Comparison of ENCODE assay signal across 9 cellular contexts in genomic region chr11:35173011-35173511, GRCh38. TPM values are rescaled to one million over a fixed set of nuclear protein-coding genes. Genes with fewer than 3 reads are reported as not detected.
A peak's percentile ranks its signal among the peaks of the same experiment; 100 is the strongest.
DNase-seq lines count a peak whose midpoint lies in the region; ATAC-seq lines count a peak whose summit lies in the region.
"Had no signal": no experiment of that assay in that cellular context is flagged by ENCODE, and none has a peak within 500 bp of the region (broad histone marks: within the 10 kb centered on the region; RNA-seq: fewer than 3 reads in every experiment).

No MANE protein-coding gene starts in this region.

- H3K27me3 ChIP-seq in effector memory CD4-positive, alpha-beta T cell (replicated peaks; ENCODE audit: control insufficient read depth, insufficient read depth, low read length, poor library complexity, severe bottlenecking): no peaks in the 10 kb centered on the region

- peak overlapping the region; percentile 3 for H3K4me3 ChIP-seq in effector memory CD4-positive, alpha-beta T cell (ENCODE audit: insufficient read depth, low read depth, low read length, poor library complexity, severe bottlenecking)

- no peaks in the 10 kb centered on the region for H3K9me3 ChIP-seq in effector memory CD4-positive, alpha-beta T cell (ENCODE audit: control insufficient read depth, low read length)

- peak overlapping the region; percentile 54 for H3K4me3 Mint-ChIP-seq in activated CD4-positive, alpha-beta T cell treated with anti-CD3 and anti-CD28 coated beads, Interleukin-2, amount 10 ng/mL, durations not matched to agents 7 days and 5 days
- H3K4me3 Mint-ChIP-seq in stimulated activated naive B cell treated with anti-CD40 and anti-IgM and Interleukin-4, amounts not matched to agents 10 μg/mL and 1 μg/mL and 100 μg/mL, for 72 hours: peak overlapping the region; percentile 59 to 69

- peaks cover 95% of the 10 kb centered on the region for H3K4me1 Mint-ChIP-seq in activated CD4-positive, alpha-beta T cell treated with anti-CD3 and anti-CD28 coated beads, Interleukin-2, amount 10 ng/mL, durations not matched to agents 7 days and 5 days
- peaks cover 45 to 78% of the 10 kb centered on the region in 2 donors for H3K4me1 Mint-ChIP-seq in stimulated activated naive B cell treated with anti-CD40 and anti-IgM and Interleukin-4, amounts not matched to agents 10 μg/mL and 1 μg/mL and 100 μg/mL, for 72 hours

- H3K27me3 Mint-ChIP-seq in activated CD4-positive, alpha-beta T cell treated with anti-CD3 and anti-CD28 coated beads, Interleukin-2, amount 10 ng/mL, durations not matched to agents 7 days and 5 days: no peaks in the 10 kb centered on the region
- H3K27me3 Mint-ChIP-seq in stimulated activated naive B cell treated with anti-CD40 and anti-IgM and Interleukin-4, amounts not matched to agents 10 μg/mL and 1 μg/mL and 100 μg/mL, for 72 hours: no peaks in the 10 kb centered on the region

- peaks cover 8% of the 10 kb centered on the region for H3K9me3 Mint-ChIP-seq in activated CD4-positive, alpha-beta T cell treated with anti-CD3 and anti-CD28 coated beads, Interleukin-2, amount 10 ng/mL, durations not matched to agents 7 days and 5 days
- no peaks in the 10 kb centered on the region for H3K9me3 Mint-ChIP-seq in stimulated activated naive B cell treated with anti-CD40 and anti-IgM and Interleukin-4, amounts not matched to agents 10 μg/mL and 1 μg/mL and 100 μg/mL, for 72 hours

- peaks cover 81% of the 10 kb centered on the region for H3K36me3 Mint-ChIP-seq in activated CD4-positive, alpha-beta T cell treated with anti-CD3 and anti-CD28 coated beads, Interleukin-2, amount 10 ng/mL, durations not matched to agents 7 days and 5 days (ENCODE audit: low read depth)
- peaks cover 17 to 38% of the 10 kb centered on the region in 2 donors for H3K36me3 Mint-ChIP-seq in stimulated activated naive B cell treated with anti-CD40 and anti-IgM and Interleukin-4, amounts not matched to agents 10 μg/mL and 1 μg/mL and 100 μg/mL, for 72 hours

- ATAC-seq in HG03442 (IDR thresholded peaks at IDR 0.05; ENCODE audit: unreplicated experiment): peak; percentile 55
- ATAC-seq in stimulated activated naive B cell treated with anti-CD40 and anti-IgM and Interleukin-4, amounts not matched to agents 10 μg/mL and 1 μg/mL and 100 μg/mL, for 72 hours (replicated peaks): peak; percentile 80

- no peak for DNase-seq in activated CD4-positive, alpha-beta T cell treated with anti-CD3 and anti-CD28 coated beads, Interleukin-2, amount 10 ng/mL, durations not matched to agents 7 days and 5 days
- DNase-seq in activated CD4-positive, alpha-beta T cell treated with anti-CD3 and anti-CD28 coated beads for 1 hour: no peak
- no peak for DNase-seq in effector memory CD4-positive, alpha-beta T cell
- no peak for DNase-seq in stimulated activated naive B cell treated with anti-CD40 and anti-IgM and Interleukin-4, amounts not matched to agents 10 μg/mL and 1 μg/mL and 100 μg/mL, for 72 hours
- DNase-seq in AG20443 (ENCODE audit: low spot score) (no peak), NCI-H510A (lab: John Stamatoyannopoulos, UW) (no peak), Kasumi-1 (lab: John Stamatoyannopoulos, UW) (no peak)

- H3K27ac ChIP-seq in effector memory CD4-positive, alpha-beta T cell (ENCODE audit: insufficient read depth, low read length, poor library complexity, severe bottlenecking): peak overlapping the region; percentile 66
- H3K27ac ChIP-seq: C4-2B had no signal

- peak overlapping the region; percentile 90 for H3K27ac Mint-ChIP-seq in activated CD4-positive, alpha-beta T cell treated with anti-CD3 and anti-CD28 coated beads, Interleukin-2, amount 10 ng/mL, durations not matched to agents 7 days and 5 days
- peak overlapping the region; percentile 81 for H3K27ac Mint-ChIP-seq in stimulated activated naive B cell treated with anti-CD40 and anti-IgM and Interleukin-4, amounts not matched to agents 10 μg/mL and 1 μg/mL and 100 μg/mL, for 72 hours

- peaks cover 18% of the 10 kb centered on the region for H3K36me3 ChIP-seq in effector memory CD4-positive, alpha-beta T cell (ENCODE audit: control insufficient read depth, insufficient read depth, low read length)

- CTCF ChIA-PET in activated CD4-positive, alpha-beta T cell treated with anti-CD3 and anti-CD28 coated beads, Interleukin-2, amount 10 ng/mL, durations not matched to agents 7 days and 5 days (lab: Charles Lee): interaction anchor here (0.9 to 2.1 kb wide), 3 partner anchors 10 to 56 kb away, joined by 3 to 8 read pairs (median 3); no protein-coding TSS in a partner anchor

- peaks cover 91% of the 10 kb centered on the region for H3K4me1 ChIP-seq in effector memory CD4-positive, alpha-beta T cell (ENCODE audit: control insufficient read depth, insufficient read depth, low read length, poor library complexity, severe bottlenecking)

- POLR2A ChIA-PET in activated CD4-positive, alpha-beta T cell treated with anti-CD3 and anti-CD28 coated beads, Interleukin-2, amount 10 ng/mL, durations not matched to agents 7 days and 5 days (lab: Charles Lee): interaction anchor here (0.7 kb wide), 1 partner anchor 108 kb away, joined by 4 read pairs; no protein-coding TSS in a partner anchor

RNA-seq across cellular contexts. Expression of gene CD44, which starts 34.1 kb away (rescaled TPM):
- total RNA-seq in activated CD4-positive, alpha-beta T cell treated with anti-CD3 and anti-CD28 coated beads, Interleukin-2, amount 10 ng/mL, durations not matched to agents 7 days and 5 days: 100 to 1,000 TPM; 518 to 534 TPM
